12 cellular contexts compared by ENCODE assay signal in the genomic region with DNA sequence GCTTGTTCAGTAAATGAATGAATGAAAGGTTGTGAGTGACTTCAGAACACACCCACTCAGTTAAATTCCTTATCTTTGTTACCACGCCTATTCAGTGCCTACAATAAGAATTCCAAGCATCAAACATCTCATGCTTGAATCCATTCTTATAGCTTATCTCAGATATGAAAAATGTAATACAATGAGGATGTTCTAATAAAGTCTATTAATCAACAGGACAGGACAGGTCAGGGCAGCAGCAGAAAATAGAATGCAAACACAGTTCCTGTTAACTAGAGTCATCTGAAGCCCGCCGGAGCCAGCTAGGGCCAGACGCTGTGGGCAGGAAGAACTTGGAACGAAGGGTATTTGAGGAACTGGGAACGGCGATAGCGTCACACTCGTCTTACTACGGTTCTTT. TPM values are rescaled to one million over a fixed set of nuclear protein-coding genes. Genes with fewer than 3 reads are reported as not detected.
A peak's percentile ranks its signal among the peaks of the same experiment; 100 is the strongest.
DNase-seq lines count a peak whose midpoint lies in the region; ATAC-seq and TF ChIP-seq lines count a peak whose summit lies in the region.
"Had no signal": no experiment of that assay in that cellular context is flagged by ENCODE, and none has a peak within 500 bp of the region (broad histone marks: within the 10 kb centered on the region; RNA-seq: fewer than 3 reads in every experiment).

No MANE protein-coding gene starts in this region.

- H3K27me3 ChIP-seq in upper lobe of left lung, result no peaks in the 10 kb centered on the region

- POLR2A ChIA-PET in RWPE1 (lab: Yijun Ruan, JAX; ENCODE audit: low non-redundant PET), result no interaction called here

- peak overlapping the region; percentile 33; the same call in 1 of the 2 replicates for H3K27ac ChIP-seq in RWPE1
- peak overlapping the region; percentile 9 to 45 (median 40) for H3K27ac ChIP-seq in upper lobe of left lung

- CTCF ChIA-PET in RWPE1 (lab: Yijun Ruan, JAX), result interaction anchor here (0.6 to 1.2 kb wide), 3 partner anchors 22 to 617 kb away, joined by 3 to 4 read pairs (median 3); no protein-coding TSS in a partner anchor

- no peak for TF ChIP-seq POLR2A in upper lobe of left lung (IDR thresholded peaks at IDR 0.05)

- ATAC-seq in upper lobe of left lung (ENCODE audit: low FRiP score in 2 of 2), result peak in 1 of 2 donors; percentile 84
- ATAC-seq in HG02759 (IDR thresholded peaks at IDR 0.05; ENCODE audit: unreplicated experiment), result no peak
- ATAC-seq: activated naive CD4-positive, alpha-beta T cell treated with anti-CD3 and anti-CD28 coated beads, Interleukin-2, amount 50 U/mL, for 72 hours had no signal

- no peak for TF ChIP-seq EP300 in upper lobe of left lung (IDR thresholded peaks at IDR 0.05)

- H3K36me3 ChIP-seq in upper lobe of left lung, result peaks cover 0 to 43% (median 5%) of the 10 kb centered on the region in 4 donors

- peak; percentile 30 for DNase-seq in RWPE1 (ENCODE audit: low spot score)
- DNase-seq in epithelial cell of esophagus (ENCODE audit: low read depth), result peak; percentile 89
- DNase-seq in myocyte (ENCODE audit: low read depth), result peak; percentile 66
- peak in 1 of 2 donors; percentile 57 for DNase-seq in upper lobe of left lung
- DNase-seq in DMS114 treated with DMSO at 0.1 percent for 48 hours (lab: John Stamatoyannopoulos, UW; ENCODE audit: unreplicated experiment), result no peak
- no peak for DNase-seq in NCI-H2227 (lab: John Stamatoyannopoulos, UW; ENCODE audit: unreplicated experiment)
- DNase-seq in effector CD4-positive, alpha-beta T cell, result no peak
- DNase-seq: activated CD4-positive, alpha-beta T cell treated with anti-CD3 and anti-CD28 coated beads, Interleukin-2, amount 10 ng/mL, durations not matched to agents 24 days and 14 days; DND-41; NCI-H1694 treated with DMSO at 0.1 percent for 48 hours had no signal

- TF ChIP-seq CTCF in RWPE1 (conservative IDR thresholded peaks at IDR 0.05; ENCODE audit: low read depth) (no peak), epithelial cell of esophagus (IDR thresholded peaks at IDR 0.05; ENCODE audit: insufficient read depth, low read depth, low read length, missing control alignments) (no peak), upper lobe of left lung (IDR thresholded peaks at IDR 0.05) (no peak)

- peaks cover 0 to 23% (median 20%) of the 10 kb centered on the region in 4 donors for H3K4me1 ChIP-seq in upper lobe of left lung

- no peak overlapping the region for H3K4me3 ChIP-seq in epithelial cell of esophagus (ENCODE audit: low read length)
- no peak overlapping the region for H3K4me3 ChIP-seq in upper lobe of left lung

- 29 to 45% methylated on average over 10 of the region's 10 CpGs for WGBS in upper lobe of left lung, 2 donors

- no peaks in the 10 kb centered on the region for H3K9me3 ChIP-seq in upper lobe of left lung

RNA-seq across cellular contexts. Expression of a gene that starts 48.5 kb away (rescaled TPM):
- 6.8 and 7.9 TPM in 2 replicates for total RNA-seq in myocyte
- 25.7 TPM for polyA plus RNA-seq in myocyte (2012)
- total RNA-seq in upper lobe of left lung, result 100 to 1,000 TPM in 1 of 6 donors, 10 to 100 TPM in 5; 41.7 to 197 (median 64.7) TPM

Comparison
In these comparisons a context has a peak if more than half of its experiments do, and no peak if none do; other contexts are left out.
1. DNase-seq: peak in RWPE1 (single experiment), epithelial cell of esophagus (single experiment) and myocyte (single experiment); none in DMS114 treated with DMSO at 0.1 percent for 48 hours (single experiment), NCI-H2227 (single experiment) and effector CD4-positive, alpha-beta T cell (single experiment).